27 cellular contexts compared by ENCODE assay signal in the genomic region with DNA sequence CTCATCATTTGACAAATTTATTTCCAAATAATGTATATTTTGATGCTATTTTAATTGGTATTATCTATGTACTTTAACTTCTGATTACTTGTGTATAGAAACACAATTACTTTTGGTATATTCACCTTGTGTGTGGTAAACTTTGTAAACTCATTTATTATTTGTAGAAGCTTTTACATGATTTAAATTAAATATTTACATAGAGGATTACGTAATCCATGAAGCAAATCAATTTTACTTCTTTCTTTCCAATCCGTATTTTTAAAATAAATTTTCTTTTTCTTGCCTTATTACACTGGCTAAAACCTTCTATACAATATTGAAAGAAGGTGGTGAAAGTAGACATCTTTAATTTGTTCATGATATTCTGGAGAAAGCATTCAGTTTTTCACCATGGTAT.
"Had no signal": no experiment of that assay in that cellular context is flagged by ENCODE, and none has a peak within 500 bp of the region (broad histone marks: within the 10 kb centered on the region; RNA-seq: fewer than 3 reads in every experiment).

No MANE protein-coding gene starts in this region.

- ATAC-seq: stimulated activated effector memory CD8-positive, alpha-beta T cell treated with anti-CD3 and anti-CD28 coated beads, Interleukin-12 subunit alpha, Interleukin-12 subunit beta, amount 100 ng/mL, for 72 hours; stimulated activated memory B cell treated with anti-CD40 and anti-IgM and Interleukin-4, amounts not matched to agents 10 μg/mL and 1 μg/mL and 100 μg/mL, for 72 hours; stimulated activated naive B cell treated with anti-CD40 and anti-IgM and Interleukin-4, amounts not matched to agents 10 μg/mL and 1 μg/mL and 100 μg/mL, for 72 hours; stimulated activated naive CD8-positive, alpha-beta T cell treated with anti-CD3 and anti-CD28 coated beads, Interleukin-15, amount 100 ng/mL, for 72 hours; stimulated activated naive CD8-positive, alpha-beta T cell treated with anti-CD3 and anti-CD28 coated beads, Interleukin-15, Interleukin-2, amounts not matched to agents 100 U/mL and 50 U/mL, for 24 hours; upper lobe of right lung had no signal

- H3K27ac ChIP-seq: stomach, suprapubic skin, testis, thoracic aorta, thyroid gland, tibial artery, tibial nerve, transverse colon, upper lobe of left lung, upper lobe of right lung, uterus, vagina had no signal

- DNase-seq: stimulated activated CD4-positive, alpha-beta T cell treated with anti-CD3 and anti-CD28 coated beads, Interleukin-2, amount 100 ng/mL, for 48 hours; stimulated activated CD4-positive, alpha-beta T cell treated with anti-CD3 and anti-CD28 coated beads, Interleukin-4, amount 100 ng/mL, for 1 hour; stimulated activated CD4-positive, alpha-beta T cell treated with anti-CD3 and anti-CD28 coated beads, Interleukin-4, amount 100 ng/mL, for 24 hours; stimulated activated CD4-positive, alpha-beta T cell treated with anti-CD3 and anti-CD28 coated beads, Interleukin-4, amount 100 ng/mL, for 4 hours; stimulated activated CD8-positive, alpha-beta memory T cell treated with anti-CD3 and anti-CD28 coated beads, Interleukin-4, amount 100 ng/mL, for 48 hours; stimulated activated naive B cell treated with anti-CD40 and anti-IgM and Interleukin-4, amounts not matched to agents 10 μg/mL and 1 μg/mL and 100 μg/mL, for 72 hours; stimulated activated naive CD4-positive, alpha-beta T cell; stimulated activated naive CD4-positive, alpha-beta T cell treated with Interleukin-2 at 50 U/mL for 16 hours; stimulated activated naive CD8-positive, alpha-beta T cell treated with anti-CD3 and anti-CD28 coated beads, Interleukin-15, amount 100 ng/mL, for 72 hours; stimulated activated naive CD8-positive, alpha-beta T cell treated with anti-CD3 and anti-CD28 coated beads, Interleukin-15, Interleukin-2, amounts not matched to agents 100 U/mL and 50 U/mL, for 24 hours; stomach; substantia nigra; testis; thyroid gland; tibial artery; transverse colon; trophoblast cell; upper lobe of left lung; upper lobe of right lung; uterus had no signal

- H3K4me1 ChIP-seq: stomach, suprapubic skin, testis, thyroid gland, tibial artery, tibial nerve, transverse colon, upper lobe of left lung, upper lobe of right lung, uterus, vagina had no signal

- H3K4me3 ChIP-seq: stomach, suprapubic skin, testis, thoracic aorta, thyroid gland, tibial artery, tibial nerve, transverse colon, upper lobe of left lung, upper lobe of right lung, uterus, vagina had no signal

- FAIRE-seq: urothelium cell line had no signal

- H3K36me3 ChIP-seq: stomach, suprapubic skin, thoracic aorta, thyroid gland, tibial artery, tibial nerve, transverse colon, upper lobe of left lung, upper lobe of right lung, uterus, vagina had no signal

- H3K9me3 ChIP-seq: suprapubic skin, testis, thoracic aorta, thyroid gland, tibial artery, tibial nerve, transverse colon, upper lobe of left lung, upper lobe of right lung, uterus, vagina had no signal

- H3K27me3 ChIP-seq: stomach, suprapubic skin, testis, thyroid gland, tibial artery, tibial nerve, transverse colon, upper lobe of left lung, upper lobe of right lung, uterus, vagina had no signal
